21 cellular contexts compared by ENCODE assay signal in the genomic region with DNA sequence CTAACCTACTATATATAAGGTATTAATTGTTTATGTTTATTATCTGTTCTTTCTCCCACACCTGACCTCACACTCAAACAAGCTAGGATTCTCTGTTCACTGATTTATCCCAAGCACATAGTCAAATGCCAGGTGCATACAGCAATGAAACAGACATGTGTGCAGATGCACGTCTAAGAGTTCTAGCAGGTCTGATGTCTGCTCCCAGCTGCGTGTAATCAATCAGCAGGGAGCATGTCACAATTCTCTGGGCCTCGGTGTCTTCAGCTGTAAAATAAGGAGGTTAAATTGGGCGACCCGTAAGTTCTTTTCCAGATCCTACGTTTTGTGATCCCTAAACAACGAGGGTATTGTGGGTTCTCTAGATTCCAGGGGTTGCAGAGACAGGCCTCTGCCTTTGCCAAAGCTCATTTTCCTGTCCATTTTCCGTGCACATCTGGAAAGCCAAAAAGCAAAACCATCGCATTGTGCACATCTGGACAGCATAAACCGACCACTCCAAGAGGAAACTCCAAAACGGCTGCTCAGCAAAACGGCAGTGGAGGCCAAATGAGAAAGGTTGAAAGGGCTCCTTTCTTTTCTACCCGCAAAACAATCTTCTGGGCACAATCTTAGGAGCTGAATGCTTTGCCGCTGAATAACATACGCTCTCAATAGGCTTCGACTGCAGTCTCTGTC.
DNase-seq lines count a peak whose midpoint lies in the region; ATAC-seq and TF ChIP-seq lines count a peak whose summit lies in the region.
"Had no signal": no experiment of that assay in that cellular context is flagged by ENCODE, and none has a peak within 500 bp of the region (broad histone marks: within the 10 kb centered on the region; RNA-seq: fewer than 3 reads in every experiment).

No MANE protein-coding gene starts in this region.

- WGBS in testis, 2 donors, result 57 to 68% methylated on average over 16 of the region's 16 CpGs

- H4K20me1 ChIP-seq in neural progenitor cell (ENCODE audit: low read depth), result no peaks in the 10 kb centered on the region

- H3K4me3 ChIP-seq in AG04450 (ENCODE audit: low read depth, low read length) (no peak overlapping the region), testis (no peak overlapping the region), neural progenitor cell (no peak overlapping the region)
- H3K4me3 ChIP-seq: pancreas, SJCRH30 had no signal

- H2AFZ ChIP-seq in neural progenitor cell (replicated peaks), result no peak overlapping the region

- H3K4me1 ChIP-seq in testis (peaks cover 13% of the 10 kb centered on the region), neural progenitor cell (no peaks in the 10 kb centered on the region)
- H3K4me1 ChIP-seq: pancreas, SJCRH30 had no signal

- intact Hi-C loops in testis (cut with DNase I; ENCODE audit: low total_unique reads), result no loop called here

- no peak overlapping the region for H3K4me2 ChIP-seq in neural progenitor cell

- H3F3A ChIP-seq in neural progenitor cell (ENCODE audit: low read depth), result no peaks in the 10 kb centered on the region

- H3K27ac ChIP-seq in AG04450 (ENCODE audit: low read depth, low read length), result peak overlapping the region; percentile 31
- peak overlapping the region; percentile 53 for H3K27ac ChIP-seq in VCaP
- H3K27ac ChIP-seq in testis, result no peak overlapping the region
- H3K27ac ChIP-seq in neural progenitor cell, result no peak overlapping the region
- H3K27ac ChIP-seq: brain microvascular endothelial cell, epithelial cell of prostate, pancreas, SJCRH30 had no signal

- DNase-seq in AG04450 (ENCODE audit: low read depth, low spot score) (no peak), GM03348 (ENCODE audit: low spot score) (peak; percentile 36), foreskin melanocyte (peak; percentile 26), testis (no peak), neural progenitor cell (ENCODE audit: low spot score) (no peak)
- no peak for DNase-seq in effector CD4-positive, alpha-beta T cell
- DNase-seq: activated B cell treated with CpG ODN at 0.5 μM for 24 hours; activated CD8-positive, alpha-beta memory T cell treated with anti-CD3 and anti-CD28 coated beads for 24 hours; activated T-cell treated with anti-CD3 and anti-CD28 coated beads, Interleukin-2, amount 50 U/mL, for 72 hours; GF-D8; NCI-H1694; NCI-H524; pancreas; SJCRH30; stimulated activated CD4-positive, alpha-beta T cell treated with anti-CD3 and anti-CD28 coated beads, Interleukin-2, amount 100 ng/mL, for 48 hours had no signal

- no peaks in the 10 kb centered on the region for H3K79me2 ChIP-seq in neural progenitor cell (ENCODE audit: low read depth)

- H3K27ac Mint-ChIP-seq in neural progenitor cell, result no peak overlapping the region
- H3K27ac Mint-ChIP-seq: activated B cell treated with CpG ODN at 0.5 μM for 24 hours; activated naive CD4-positive, alpha-beta T cell treated with anti-CD3 and anti-CD28 coated beads, Interleukin-2, amount 50 U/mL, for 72 hours; activated T-cell treated with anti-CD3 and anti-CD28 coated beads, Interleukin-2, amount 50 U/mL, for 72 hours; B cell had no signal

- CTCF ChIA-PET in AG04450 (lab: Charles Lee), result interaction anchor here (1.1 to 1.3 kb wide), 2 partner anchors 106 to 109 kb away, joined by 3 to 4 read pairs; no protein-coding TSS in a partner anchor

- TF ChIP-seq POLR2A in testis (IDR thresholded peaks at IDR 0.05), result no peak

- H3K36me3 Mint-ChIP-seq in neural progenitor cell, result no peaks in the 10 kb centered on the region
- H3K36me3 Mint-ChIP-seq: activated naive CD4-positive, alpha-beta T cell treated with anti-CD3 and anti-CD28 coated beads, Interleukin-2, amount 50 U/mL, for 72 hours had no signal

- TF ChIP-seq CTCF in AG04450 (IDR thresholded peaks at IDR 0.05; ENCODE audit: low read depth, low read length) (no peak), VCaP (conservative IDR thresholded peaks at IDR 0.05) (no peak), testis (IDR thresholded peaks at IDR 0.05) (no peak), neural progenitor cell (IDR thresholded peaks at IDR 0.05) (no peak)

- no peaks in the 10 kb centered on the region for H3K27me3 ChIP-seq in AG04450 (ENCODE audit: control insufficient read depth, insufficient read depth, low read length)
- H3K27me3 ChIP-seq in testis, result no peaks in the 10 kb centered on the region
- no peaks in the 10 kb centered on the region for H3K27me3 ChIP-seq in neural progenitor cell
- H3K27me3 ChIP-seq: brain microvascular endothelial cell, pancreas, SJCRH30 had no signal

- no peak overlapping the region for H3K9ac ChIP-seq in neural progenitor cell

- no peak for ATAC-seq in GM21576 (IDR thresholded peaks at IDR 0.05; ENCODE audit: unreplicated experiment)
- ATAC-seq: activated naive CD4-positive, alpha-beta T cell treated with anti-CD3 and anti-CD28 coated beads, Interleukin-2, amount 50 U/mL, for 72 hours; activated T-cell treated with anti-CD3 and anti-CD28 coated beads, Interleukin-2, amount 50 U/mL, for 72 hours; pancreas had no signal

- H3K4me3 Mint-ChIP-seq in neural progenitor cell, result no peak overlapping the region
- H3K4me3 Mint-ChIP-seq: activated B cell treated with CpG ODN at 0.5 μM for 24 hours; activated T-cell treated with anti-CD3 and anti-CD28 coated beads, Interleukin-2, amount 50 U/mL, for 72 hours; B cell had no signal

- POLR2A ChIA-PET in AG04450 (lab: Yijun Ruan, JAX), result interaction anchor here (1.2 kb wide), 1 partner anchor 73 kb away, joined by 3 read pairs; no protein-coding TSS in a partner anchor

- H3K9me3 ChIP-seq in AG04450 (ENCODE audit: control insufficient read depth, insufficient read depth, low read length) (no peaks in the 10 kb centered on the region), testis (no peaks in the 10 kb centered on the region), neural progenitor cell (ENCODE audit: low read depth) (no peaks in the 10 kb centered on the region)
- H3K9me3 ChIP-seq: pancreas, SJCRH30 had no signal

- peaks cover 19% of the 10 kb centered on the region for H3K4me1 Mint-ChIP-seq in neural progenitor cell

- H3K27me3 Mint-ChIP-seq in neural progenitor cell (ENCODE audit: insufficient read depth, low read depth), result no peaks in the 10 kb centered on the region
- H3K27me3 Mint-ChIP-seq: activated B cell treated with CpG ODN at 0.5 μM for 24 hours, B cell had no signal

- H3K36me3 ChIP-seq in testis (ENCODE audit: low read depth, missing control alignments) (no peaks in the 10 kb centered on the region), neural progenitor cell (no peaks in the 10 kb centered on the region)
- H3K36me3 ChIP-seq: brain microvascular endothelial cell, pancreas, SJCRH30 had no signal

- no peaks in the 10 kb centered on the region for H3K9me3 Mint-ChIP-seq in neural progenitor cell
- H3K9me3 Mint-ChIP-seq: activated naive CD4-positive, alpha-beta T cell treated with anti-CD3 and anti-CD28 coated beads, Interleukin-2, amount 50 U/mL, for 72 hours had no signal

Comparison
In these comparisons a context has a peak if more than half of its experiments do, and no peak if none do; other contexts are left out.
1. DNase-seq: peak in GM03348 (single experiment) and foreskin melanocyte (single experiment); none in AG04450 (single experiment), testis (single experiment), effector CD4-positive, alpha-beta T cell (single experiment) and neural progenitor cell (single experiment).
2. H3K27ac ChIP-seq: peak in AG04450 (single experiment) and VCaP (single experiment); none in testis (0 of 2) and neural progenitor cell (single experiment).